9 cellular contexts compared by ENCODE assay signal in genomic region chr17:80464486-80464885, GRCh38. TPM values are rescaled to one million over a fixed set of nuclear protein-coding genes. Genes with fewer than 3 reads are reported as not detected.
"Had no signal": no experiment of that assay in that cellular context is flagged by ENCODE, and none has a peak within 500 bp of the region (broad histone marks: within the 10 kb centered on the region; RNA-seq: fewer than 3 reads in every experiment).

No MANE protein-coding gene starts in this region.

- DNase-seq: GM23248, GOT3, H7, IMR-90, KG1 had no signal

- H3K9me3 ChIP-seq: HAP-1 had no signal

- H3K4me1 ChIP-seq: HAP-1 had no signal

- ATAC-seq: HCT116, K562 had no signal

- H3K27ac ChIP-seq: GM23248 had no signal

- H3K4me3 ChIP-seq: GM23248, HAP-1, K562 had no signal

RNA-seq across cellular contexts. Expression of gene NPTX1, which starts 11.9 kb away (rescaled TPM):
- total RNA-seq: HT-29 had no signal
